ENCODE assay signal across 18 cellular contexts in genomic region chr4:112898357-112899141, GRCh38.
DNase-seq lines count a peak whose midpoint lies in the region; ATAC-seq and TF ChIP-seq lines count a peak whose summit lies in the region.
"Had no signal": no experiment of that assay in that cellular context is flagged by ENCODE, and none has a peak within 500 bp of the region (broad histone marks: within the 10 kb centered on the region; RNA-seq: fewer than 3 reads in every experiment).

No MANE protein-coding gene starts in this region.

- peaks cover 19% of the 10 kb centered on the region for H3K27me3 Mint-ChIP-seq in activated T-helper 2 cell treated with anti-CD3 and anti-CD28 coated beads, Interferon-gamma antibody, Interleukin-2, Interleukin-4, amounts not matched to agents 10 μg/mL and 5 μg/mL and 100 μg/mL, durations not matched to agents 14 hours and 24 hours and 36 hours (ENCODE audit: low read depth)
- H3K27me3 Mint-ChIP-seq: progenitor cell of endocrine pancreas, type B pancreatic cell had no signal

- no peak for ATAC-seq in HG03108 (IDR thresholded peaks at IDR 0.05; ENCODE audit: unreplicated experiment)

- H2BK5ac ChIP-seq in mesenchymal stem cell (ENCODE audit: low read depth, low read length, poor library complexity, severe bottlenecking) = no peak overlapping the region

- 36% methylated on average over 3 of the region's 4 CpGs for WGBS in mesenchymal stem cell

- H2AK5ac ChIP-seq in mesenchymal stem cell (ENCODE audit: low read length, severe bottlenecking) = no peak overlapping the region

- no peak overlapping the region for H3K4me2 ChIP-seq in mesenchymal stem cell (ENCODE audit: low read length, poor library complexity, severe bottlenecking)

- H3K36me3 Mint-ChIP-seq in activated T-helper 2 cell treated with anti-CD3 and anti-CD28 coated beads, Interferon-gamma antibody, Interleukin-2, Interleukin-4, amounts not matched to agents 10 μg/mL and 5 μg/mL and 100 μg/mL, durations not matched to agents 14 hours and 24 hours and 36 hours (ENCODE audit: low read depth) = no peaks in the 10 kb centered on the region
- H3K36me3 Mint-ChIP-seq: memory B cell, type B pancreatic cell had no signal

- no peak overlapping the region for H3K9ac ChIP-seq in HUES48 (ENCODE audit: low read depth, low read length)
- H3K9ac ChIP-seq in mesenchymal stem cell (ENCODE audit: low read length) = peak overlapping the region; percentile 19

- H3K23ac ChIP-seq in mesenchymal stem cell (ENCODE audit: low read length in 2 of 2) = no peak overlapping the region

- H2BK15ac ChIP-seq in mesenchymal stem cell (ENCODE audit: low read depth, poor library complexity, severe bottlenecking) = no peak overlapping the region

- H3K4me3 ChIP-seq in HUES48 (ENCODE audit: low read depth, low read length) = peak overlapping the region; percentile 10; the same call in 1 of the 2 replicates
- no peak overlapping the region for H3K4me3 ChIP-seq in mesenchymal stem cell (ENCODE audit: insufficient read depth in 1 of 2, low read depth in 1 of 2, low read length in 2 of 2)
- no peak overlapping the region for H3K4me3 ChIP-seq in ascending aorta
- H3K4me3 ChIP-seq: SJSA1 had no signal

- intact Hi-C loops in activated T-helper 2 cell treated with anti-CD3 and anti-CD28 coated beads, Interferon-gamma antibody, Interleukin-2, Interleukin-4, amounts not matched to agents 10 μg/mL and 5 μg/mL and 100 μg/mL, durations not matched to agents 14 hours and 24 hours and 36 hours (cut with micrococcal nuclease) = no loop called here
- intact Hi-C loops in ascending aorta (cut with DNase I) = no loop called here

- H2AFZ ChIP-seq in mesenchymal stem cell (ENCODE audit: low read depth, low read length) = no peak overlapping the region

- H3K4me1 ChIP-seq in HUES48 (ENCODE audit: control insufficient read depth, insufficient read depth, low read length) = peaks cover 56% of the 10 kb centered on the region
- H3K4me1 ChIP-seq in mesenchymal stem cell (ENCODE audit: control insufficient read depth, insufficient read depth, low read depth, low read length) = peaks cover 2% of the 10 kb centered on the region
- no peaks in the 10 kb centered on the region for H3K4me1 ChIP-seq in ascending aorta
- H3K4me1 ChIP-seq: SJSA1 had no signal

- H3K9me3 ChIP-seq in HUES48 (ENCODE audit: control insufficient read depth, insufficient read depth, low read length) (no peaks in the 10 kb centered on the region), mesenchymal stem cell (ENCODE audit: control insufficient read depth, low read length) (no peaks in the 10 kb centered on the region), ascending aorta (no peaks in the 10 kb centered on the region)
- H3K9me3 ChIP-seq: SJSA1 had no signal

- no peak overlapping the region for H3K27ac Mint-ChIP-seq in activated T-helper 2 cell treated with anti-CD3 and anti-CD28 coated beads, Interferon-gamma antibody, Interleukin-2, Interleukin-4, amounts not matched to agents 10 μg/mL and 5 μg/mL and 100 μg/mL, durations not matched to agents 14 hours and 24 hours and 36 hours
- H3K27ac Mint-ChIP-seq: memory B cell, progenitor cell of endocrine pancreas, type B pancreatic cell had no signal

- H3K14ac ChIP-seq in mesenchymal stem cell (ENCODE audit: low read length in 2 of 2) = no peak overlapping the region

- no peak overlapping the region for H3K18ac ChIP-seq in mesenchymal stem cell (ENCODE audit: low read depth in 1 of 2, low read length in 2 of 2)

- H3K4me3 Mint-ChIP-seq in activated T-helper 2 cell treated with anti-CD3 and anti-CD28 coated beads, Interferon-gamma antibody, Interleukin-2, Interleukin-4, amounts not matched to agents 10 μg/mL and 5 μg/mL and 100 μg/mL, durations not matched to agents 14 hours and 24 hours and 36 hours (ENCODE audit: low read depth) = no peak overlapping the region
- H3K4me3 Mint-ChIP-seq: memory B cell, type B pancreatic cell had no signal

- H2BK120ac ChIP-seq in mesenchymal stem cell (ENCODE audit: low read depth, low read length) = no peak overlapping the region

- DNase-seq in AG08395 (ENCODE audit: low spot score) = peak; percentile 10
- peak; percentile 67 for DNase-seq in mesenchymal stem cell
- no peak for DNase-seq in activated T-helper 2 cell treated with anti-CD3 and anti-CD28 coated beads, Interferon-gamma antibody, Interleukin-2, Interleukin-4, amounts not matched to agents 10 μg/mL and 5 μg/mL and 100 μg/mL, durations not matched to agents 14 hours and 24 hours and 36 hours (ENCODE audit: low spot score)
- no peak for DNase-seq in ascending aorta (ENCODE audit: low spot score in 2 of 2)
- no peak for DNase-seq in midbrain (lab: John Stamatoyannopoulos, UW)
- DNase-seq: activated naive CD4-positive, alpha-beta T cell treated with Interleukin-2 at 50 U/mL for 16 hours; central memory CD4-positive, alpha-beta T cell; Karpas-422; NCI-H1930; stimulated activated CD8-positive, alpha-beta memory T cell treated with anti-CD3 and anti-CD28 coated beads, Interleukin-4, amount 100 ng/mL, for 48 hours had no signal

- H3K79me1 ChIP-seq in mesenchymal stem cell (replicated peaks; ENCODE audit: low read length, poor library complexity, severe bottlenecking) = no peaks in the 10 kb centered on the region

- H3K27ac ChIP-seq in HUES48 (ENCODE audit: low read depth, low read length) = peak overlapping the region; percentile 88
- peak overlapping the region; percentile 51 for H3K27ac ChIP-seq in cingulate gyrus (ENCODE audit: low read depth, low read length)
- peak overlapping the region; percentile 40 for H3K27ac ChIP-seq in mesenchymal stem cell (ENCODE audit: low read length, poor library complexity, severe bottlenecking)
- H3K27ac ChIP-seq in ascending aorta = no peak overlapping the region
- H3K27ac ChIP-seq: epithelial cell of prostate, SJSA1 had no signal

- H4K91ac ChIP-seq in mesenchymal stem cell (ENCODE audit: low read length) = no peak overlapping the region

- H3K27me3 ChIP-seq in HUES48 (ENCODE audit: control insufficient read depth, insufficient read depth, low read length) = no peaks in the 10 kb centered on the region
- no peaks in the 10 kb centered on the region for H3K27me3 ChIP-seq in mesenchymal stem cell (ENCODE audit: control insufficient read depth in 1 of 2, insufficient read depth in 1 of 2, low read length in 2 of 2)
- no peaks in the 10 kb centered on the region for H3K27me3 ChIP-seq in ascending aorta
- H3K27me3 ChIP-seq: SJSA1 had no signal

- no peaks in the 10 kb centered on the region for H3K9me3 Mint-ChIP-seq in activated T-helper 2 cell treated with anti-CD3 and anti-CD28 coated beads, Interferon-gamma antibody, Interleukin-2, Interleukin-4, amounts not matched to agents 10 μg/mL and 5 μg/mL and 100 μg/mL, durations not matched to agents 14 hours and 24 hours and 36 hours
- H3K9me3 Mint-ChIP-seq: memory B cell, type B pancreatic cell had no signal

- H3K36me3 ChIP-seq in HUES48 (ENCODE audit: control insufficient read depth, insufficient read depth, low read length) (no peaks in the 10 kb centered on the region), mesenchymal stem cell (ENCODE audit: control insufficient read depth in 1 of 2, insufficient read depth in 2 of 2, low read depth in 1 of 2, low read length in 2 of 2) (no peaks in the 10 kb centered on the region), ascending aorta (no peaks in the 10 kb centered on the region)
- H3K36me3 ChIP-seq: SJSA1 had no signal

- no peak overlapping the region for H3K4ac ChIP-seq in mesenchymal stem cell (ENCODE audit: low read depth in 1 of 2, low read length in 2 of 2)

- H2BK12ac ChIP-seq in mesenchymal stem cell (ENCODE audit: low read length in 2 of 2) = no peak overlapping the region

- H3K4me1 Mint-ChIP-seq in activated T-helper 2 cell treated with anti-CD3 and anti-CD28 coated beads, Interferon-gamma antibody, Interleukin-2, Interleukin-4, amounts not matched to agents 10 μg/mL and 5 μg/mL and 100 μg/mL, durations not matched to agents 14 hours and 24 hours and 36 hours (ENCODE audit: low read depth) = no peaks in the 10 kb centered on the region

- H4K8ac ChIP-seq in mesenchymal stem cell (ENCODE audit: low read length) = no peak overlapping the region

- TF ChIP-seq CTCF in ascending aorta (IDR thresholded peaks at IDR 0.05) = no peak

Comparison
In these comparisons a context has a peak if more than half of its experiments do, and no peak if none do; other contexts are left out.
1. DNase-seq: peak in AG08395 (single experiment) and mesenchymal stem cell (single experiment); none in activated T-helper 2 cell treated with anti-CD3 and anti-CD28 coated beads, Interferon-gamma antibody, Interleukin-2, Interleukin-4, amounts not matched to agents 10 μg/mL and 5 μg/mL and 100 μg/mL, durations not matched to agents 14 hours and 24 hours and 36 hours (single experiment), ascending aorta (0 of 2) and midbrain (single experiment).
2. H3K27ac ChIP-seq: peak in HUES48 (single experiment), cingulate gyrus (single experiment) and mesenchymal stem cell (single experiment); none in ascending aorta (0 of 2).